Comparison of ENCODE assay signal across 9 cellular contexts in genomic region chr17:74759941-74760340, GRCh38. TPM values are rescaled to one million over a fixed set of nuclear protein-coding genes. Genes with fewer than 3 reads are reported as not detected.
DNase-seq lines count a peak whose midpoint lies in the region; ATAC-seq and TF ChIP-seq lines count a peak whose summit lies in the region.
"Had no signal": no experiment of that assay in that cellular context is flagged by ENCODE, and none has a peak within 500 bp of the region (broad histone marks: within the 10 kb centered on the region; RNA-seq: fewer than 3 reads in every experiment).

No MANE protein-coding gene starts in this region.

- H4K20me1 ChIP-seq in Loucy (ENCODE audit: insufficient read depth, low read length, poor library complexity, severe bottlenecking) = peaks cover 92% of the 10 kb centered on the region
- peaks cover 38% of the 10 kb centered on the region for H4K20me1 ChIP-seq in Karpas-422 (ENCODE audit: insufficient read depth, low read depth, low read length)

- no peak overlapping the region for H3K27ac ChIP-seq in Karpas-422 (ENCODE audit: low read length)

- H3F3A ChIP-seq in Loucy (ENCODE audit: low read depth) = no peaks in the 10 kb centered on the region

- H3K4me2 ChIP-seq in Loucy (ENCODE audit: low read depth, low read length, poor library complexity, severe bottlenecking) (peak overlapping the region; percentile 80), Karpas-422 (ENCODE audit: low read depth, low read length, poor library complexity, severe bottlenecking) (no peak overlapping the region)

- peak overlapping the region; percentile 70 for H3K9ac ChIP-seq in Loucy (ENCODE audit: low read depth, low read length, poor library complexity, severe bottlenecking)
- no peak overlapping the region for H3K9ac ChIP-seq in Karpas-422 (ENCODE audit: low read length)

- H3K9me2 ChIP-seq in Loucy (replicated peaks; ENCODE audit: low read depth, low read length) = no peaks in the 10 kb centered on the region
- H3K9me2 ChIP-seq in Karpas-422 (replicated peaks; ENCODE audit: insufficient read depth, low read length) = no peaks in the 10 kb centered on the region

- peaks cover 40% of the 10 kb centered on the region for H3K4me1 Mint-ChIP-seq in Caco-2 (ENCODE audit: low read depth, unreplicated experiment)
- peaks cover 90% of the 10 kb centered on the region for H3K4me1 Mint-ChIP-seq in chondrocyte (ENCODE audit: low read depth)
- peaks cover 66 to 80% of the 10 kb centered on the region in 2 donors for H3K4me1 Mint-ChIP-seq in natural killer cell

- H3K27ac Mint-ChIP-seq in Caco-2 (ENCODE audit: unreplicated experiment) (peak overlapping the region; percentile 94), chondrocyte (ENCODE audit: unreplicated experiment) (peak overlapping the region; percentile 90), natural killer cell (peak overlapping the region; percentile 85 to 92)

- H3K36me3 Mint-ChIP-seq in Caco-2 (ENCODE audit: insufficient read depth, unreplicated experiment) (peaks cover 37% of the 10 kb centered on the region), chondrocyte (ENCODE audit: low read depth) (no peaks in the 10 kb centered on the region), natural killer cell (no peaks in the 10 kb centered on the region)

- H2AFZ ChIP-seq in Loucy (ENCODE audit: low read length) = no peak overlapping the region
- no peak overlapping the region for H2AFZ ChIP-seq in Karpas-422 (ENCODE audit: low read length)

- no peaks in the 10 kb centered on the region for H3K27me3 Mint-ChIP-seq in Caco-2 (ENCODE audit: insufficient read depth, unreplicated experiment)
- H3K27me3 Mint-ChIP-seq in chondrocyte (ENCODE audit: low read depth) = no peaks in the 10 kb centered on the region
- H3K27me3 Mint-ChIP-seq in natural killer cell (ENCODE audit: low read depth in 2 of 2) = no peaks in the 10 kb centered on the region

- H3K4me1 ChIP-seq in Caco-2 (peaks cover 79% of the 10 kb centered on the region), Loucy (ENCODE audit: insufficient read depth, low read length, poor library complexity, severe bottlenecking) (peaks cover 62% of the 10 kb centered on the region), Karpas-422 (ENCODE audit: low read length) (peaks cover 38% of the 10 kb centered on the region)

- CTCF ChIA-PET in Caco-2 (lab: Charles Lee) = interaction anchor here (0.5 to 5.0 kb wide), 10 partner anchors 10 to 103 kb away, joined by 3 to 102 read pairs (median 7); partner anchors contain the start of genes NAT9, NHERF1 and RAB37

- H3K79me2 ChIP-seq in Loucy (ENCODE audit: insufficient read depth, low read length) (peaks cover 99% of the 10 kb centered on the region), Karpas-422 (ENCODE audit: low read length) (peaks cover 77% of the 10 kb centered on the region)

- POLR2A ChIA-PET in Caco-2 (lab: Charles Lee) = interaction anchor here (0.6 to 2.3 kb wide), 6 partner anchors 10 to 113 kb away, joined by 3 to 40 read pairs (median 6); partner anchors contain the start of genes FDXR and NAT9

- ATAC-seq in natural killer cell (no peak), HG02938 (IDR thresholded peaks at IDR 0.05; ENCODE audit: unreplicated experiment) (no peak), HG03045 (IDR thresholded peaks at IDR 0.05; ENCODE audit: unreplicated experiment) (no peak)

- no TSS peak for BruUV-seq in Caco-2 (replicated peaks; lab: Mats Ljungman, UMichigan)

- H3K9me3 Mint-ChIP-seq in Caco-2 (ENCODE audit: unreplicated experiment) (no peaks in the 10 kb centered on the region), chondrocyte (ENCODE audit: low read depth) (no peaks in the 10 kb centered on the region), natural killer cell (no peaks in the 10 kb centered on the region)

- H3K9me3 ChIP-seq in Caco-2 = no peaks in the 10 kb centered on the region
- no peaks in the 10 kb centered on the region for H3K9me3 ChIP-seq in Loucy (ENCODE audit: insufficient read depth, low read depth, low read length)
- no peaks in the 10 kb centered on the region for H3K9me3 ChIP-seq in Karpas-422 (ENCODE audit: low read length)

- TF ChIP-seq CTCF in Caco-2 (IDR thresholded peaks at IDR 0.05; ENCODE audit: insufficient read depth in 1 of 2, low read depth in 1 of 2, low read length in 1 of 2, severe bottlenecking in 1 of 2, unreplicated experiment in 1 of 2) = no peak
- TF ChIP-seq CTCF in Loucy (conservative IDR thresholded peaks at IDR 0.05; ENCODE audit: low read length) = no peak
- no peak for TF ChIP-seq CTCF in chondrocyte (IDR thresholded peaks at IDR 0.05)
- TF ChIP-seq CTCF in natural killer cell (IDR thresholded peaks at IDR 0.05) = no peak

- H3K27me3 ChIP-seq in Caco-2 (replicated peaks; ENCODE audit: control insufficient read depth, insufficient read depth, low read length) (no peaks in the 10 kb centered on the region), Loucy (ENCODE audit: insufficient read depth, low read length, poor library complexity, severe bottlenecking) (no peaks in the 10 kb centered on the region), Karpas-422 (ENCODE audit: low read length) (no peaks in the 10 kb centered on the region)

- H3K36me3 ChIP-seq in Caco-2 (ENCODE audit: control insufficient read depth, insufficient read depth, low read length) (no peaks in the 10 kb centered on the region; the same call in none of the 2 replicates), Loucy (ENCODE audit: insufficient read depth, low read length) (peaks cover 51% of the 10 kb centered on the region; the same call in 1 of the 2 replicates), Karpas-422 (ENCODE audit: insufficient read depth, low read length) (no peaks in the 10 kb centered on the region)

- H3K4me3 Mint-ChIP-seq in Caco-2 (ENCODE audit: unreplicated experiment) = peak overlapping the region; percentile 69
- H3K4me3 Mint-ChIP-seq in chondrocyte (ENCODE audit: unreplicated experiment) = peak overlapping the region; percentile 39
- peak overlapping the region; percentile 86 for H3K4me3 Mint-ChIP-seq in natural killer cell

- no peak overlapping the region for H3K4me3 ChIP-seq in Caco-2 (ENCODE audit: low read depth, low read length)
- peak overlapping the region; percentile 70 for H3K4me3 ChIP-seq in Loucy (ENCODE audit: low read length, poor library complexity, severe bottlenecking)
- no peak overlapping the region for H3K4me3 ChIP-seq in Karpas-422 (ENCODE audit: low read length)

- DNase-seq in Caco-2 = peak; percentile 94
- peak; percentile 86 for DNase-seq in chondrocyte (ENCODE audit: low spot score)
- no peak for DNase-seq in natural killer cell
- no peak for DNase-seq in Karpas-422
- DNase-seq in NCI-H748 treated with DMSO at 0.1 percent for 48 hours (lab: John Stamatoyannopoulos, UW) = no peak
- DNase-seq: stimulated activated CD4-positive, alpha-beta T cell treated with anti-CD3 and anti-CD28 coated beads, Interleukin-1b, Interleukin-23, amount 100 ng/mL, for 48 hours had no signal

- intact Hi-C loops in Caco-2 (cut with micrococcal nuclease; ENCODE audit: unreplicated experiment) (loop anchor here (1.0 to 2.0 kb wide), 2 partner anchors 12 to 17 kb away; partner anchors contain the start of genes NAT9 and NHERF1), natural killer cell (cut with micrococcal nuclease) (loop anchor here (1.0 kb wide), 1 partner anchor 9 kb away; no protein-coding TSS in a partner anchor)

RNA-seq across cellular contexts. Expression of gene NHERF1, which starts 11.5 kb away (rescaled TPM):
- 204 and 218 TPM in 2 replicates for total RNA-seq in Caco-2 (2022)
- total RNA-seq in chondrocyte = 98.7 to 108 TPM (median 98.7 TPM) in 3 replicates
- total RNA-seq in natural killer cell = 100 to 1,000 TPM; 323 to 372 (median 362) TPM
- 24.4 and 38.3 TPM in 2 replicates for total RNA-seq in Karpas-422 (2014; rRNA removed; shearing (Covaris generic); ENCODE audit: low replicate concordance)

RNA-seq across cellular contexts. Expression of gene NAT9, which starts 16.2 kb away (rescaled TPM):
- total RNA-seq in Caco-2 (2022) (84.5 and 89.5 TPM in 2 replicates), chondrocyte (46.8 to 48.9 TPM (median 47.4 TPM) in 3 replicates), natural killer cell (10 to 100 TPM; 20.0 to 27.2 (median 24.8) TPM)
- 25.3 and 66.8 TPM in 2 replicates for total RNA-seq in Karpas-422 (2014; rRNA removed; shearing (Covaris generic); ENCODE audit: low replicate concordance)

RNA-seq across cellular contexts. Expression of gene RAB37, which starts 22.9 kb away (rescaled TPM):
- 12.3 and 14.8 TPM in 2 replicates for total RNA-seq in Caco-2 (2022)
- total RNA-seq in chondrocyte = 0.15 TPM in 1 of 3 replicates, not detected in the others
- 100 to 1,000 TPM; 150 to 184 (median 169) TPM for total RNA-seq in natural killer cell
- total RNA-seq in Karpas-422 (2014; rRNA removed; shearing (Covaris generic); ENCODE audit: low replicate concordance) = 0.07 TPM in 1 of 2 replicates, not detected in the other

RNA-seq across cellular contexts. Expression of gene CD300LF, which starts 47.2 kb away (rescaled TPM):
- 2.2 and 2.4 TPM in 2 replicates for total RNA-seq in Caco-2 (2022)
- total RNA-seq in chondrocyte = not detected in 3 replicates
- 10 to 100 TPM in 1 of 3 donors, 1 to 10 TPM in 2; 1.9 to 10.6 (median 8.7) TPM for total RNA-seq in natural killer cell
- total RNA-seq in Karpas-422 (2014; rRNA removed; shearing (Covaris generic); ENCODE audit: low replicate concordance) = not detected in 2 replicates

Comparison
In these comparisons a context has a peak if more than half of its experiments do, and no peak if none do; other contexts are left out.
1. DNase-seq: peak in Caco-2 (2 of 2) and chondrocyte (single experiment); none in natural killer cell (single experiment), Karpas-422 (single experiment) and NCI-H748 treated with DMSO at 0.1 percent for 48 hours (single experiment).
2. RNA of gene RAB37, which starts 22.9 kb away (total RNA-seq): 150 to 184 TPM in natural killer cell and 12.3 to 14.8 TPM in Caco-2; 0.15 TPM in chondrocyte and 0.07 TPM in Karpas-422; every median in the first group is over 10 times any median in the second.
3. Peak in every context shown above with its lines, with median percentiles within 50 percentile points of each other: H3K27ac Mint-ChIP-seq and H3K4me3 Mint-ChIP-seq.